Comparison of ENCODE assay signal across 11 cellular contexts in the genomic region with DNA sequence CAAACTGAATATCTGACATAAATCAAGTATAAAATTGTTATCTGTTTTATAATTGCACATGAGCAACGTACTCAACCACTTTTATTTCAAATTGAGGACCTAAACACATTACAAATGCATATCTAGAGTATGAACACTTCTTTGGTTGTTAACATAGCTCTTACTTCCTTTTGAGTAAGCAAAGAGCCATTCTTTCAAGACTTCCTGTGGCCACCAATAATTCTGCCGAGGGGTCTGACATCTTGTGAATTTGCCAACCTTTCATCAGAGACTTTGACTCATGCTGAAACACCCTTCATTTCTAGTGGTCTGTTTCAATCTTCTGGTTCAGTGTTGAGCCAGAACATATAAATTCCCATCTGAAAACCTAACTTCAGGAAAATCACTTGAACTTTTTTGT. TPM values are rescaled to one million over a fixed set of nuclear protein-coding genes. Genes with fewer than 3 reads are reported as not detected.
DNase-seq lines count a peak whose midpoint lies in the region; ATAC-seq and TF ChIP-seq lines count a peak whose summit lies in the region.
"Had no signal": no experiment of that assay in that cellular context is flagged by ENCODE, and none has a peak within 500 bp of the region (broad histone marks: within the 10 kb centered on the region; RNA-seq: fewer than 3 reads in every experiment).

No MANE protein-coding gene starts in this region.

- intact Hi-C loops in activated CD4-positive, alpha-beta T cell treated with anti-CD3 and anti-CD28 coated beads for 36 hours (cut with DNase I, micrococcal nuclease) = no loop called here

- no peak overlapping the region for H3K27ac Mint-ChIP-seq in activated CD4-positive, alpha-beta T cell treated with anti-CD3 and anti-CD28 coated beads for 36 hours
- H3K27ac Mint-ChIP-seq: activated naive CD4-positive, alpha-beta T cell treated with anti-CD3 and anti-CD28 coated beads, Interleukin-2, amount 10 ng/mL, durations not matched to agents 7 days and 5 days; T-helper 2 cell treated with Interferon-gamma antibody and Interleukin-4, amounts not matched to agents 5 μg/mL and 100 μg/mL, for 36 hours had no signal

- no peaks in the 10 kb centered on the region for H3K27me3 Mint-ChIP-seq in activated CD4-positive, alpha-beta T cell treated with anti-CD3 and anti-CD28 coated beads for 36 hours
- H3K27me3 Mint-ChIP-seq: activated naive CD4-positive, alpha-beta T cell treated with anti-CD3 and anti-CD28 coated beads, Interleukin-2, amount 10 ng/mL, durations not matched to agents 7 days and 5 days had no signal

- ATAC-seq in GM21619 (IDR thresholded peaks at IDR 0.05; ENCODE audit: unreplicated experiment) = peak; percentile 51
- no peak for ATAC-seq in activated CD4-positive, alpha-beta T cell treated with anti-CD3 and anti-CD28 coated beads for 36 hours
- ATAC-seq in GM18867 (IDR thresholded peaks at IDR 0.05; ENCODE audit: unreplicated experiment) = no peak
- ATAC-seq in HG03521 (IDR thresholded peaks at IDR 0.05; ENCODE audit: unreplicated experiment) = no peak
- ATAC-seq in GM21526 (IDR thresholded peaks at IDR 0.05; ENCODE audit: low FRiP score, unreplicated experiment) = no peak

- DNase-seq in COLO829 (ENCODE audit: low spot score) (peak; percentile 73), NB4 (ENCODE audit: low read depth) (peak; percentile 60), foreskin fibroblast (peak; percentile 90 to 91)
- DNase-seq in activated CD4-positive, alpha-beta T cell treated with anti-CD3 and anti-CD28 coated beads for 36 hours = no peak
- DNase-seq: activated naive CD4-positive, alpha-beta T cell treated with anti-CD3 and anti-CD28 coated beads, Interleukin-2, amount 10 ng/mL, durations not matched to agents 7 days and 5 days; occipital lobe had no signal

- H3K36me3 Mint-ChIP-seq in activated CD4-positive, alpha-beta T cell treated with anti-CD3 and anti-CD28 coated beads for 36 hours (ENCODE audit: low read depth) = no peaks in the 10 kb centered on the region
- H3K36me3 Mint-ChIP-seq: activated naive CD4-positive, alpha-beta T cell treated with anti-CD3 and anti-CD28 coated beads, Interleukin-2, amount 10 ng/mL, durations not matched to agents 7 days and 5 days had no signal

- TF ChIP-seq CTCF in NB4 (IDR thresholded peaks at IDR 0.05; ENCODE audit: low read depth, low read length) (no peak), foreskin fibroblast (IDR thresholded peaks at IDR 0.05; ENCODE audit: low read depth, low read length) (no peak)

- CTCF ChIA-PET in activated CD4-positive, alpha-beta T cell treated with anti-CD3 and anti-CD28 coated beads for 36 hours (lab: Charles Lee) = interaction anchor here (0.8 kb wide), 1 partner anchor 65 kb away, joined by 3 read pairs; no protein-coding TSS in a partner anchor

- no peaks in the 10 kb centered on the region for H3K9me3 Mint-ChIP-seq in activated CD4-positive, alpha-beta T cell treated with anti-CD3 and anti-CD28 coated beads for 36 hours (ENCODE audit: low read depth)
- H3K9me3 Mint-ChIP-seq: activated naive CD4-positive, alpha-beta T cell treated with anti-CD3 and anti-CD28 coated beads, Interleukin-2, amount 10 ng/mL, durations not matched to agents 7 days and 5 days; T-helper 2 cell treated with Interferon-gamma antibody and Interleukin-4, amounts not matched to agents 5 μg/mL and 100 μg/mL, for 36 hours had no signal

- H3K4me3 ChIP-seq in NB4 (ENCODE audit: low read depth, low read length) (no peak overlapping the region), foreskin fibroblast (ENCODE audit: low read depth in 1 of 2, low read length in 2 of 2) (no peak overlapping the region)

- no peak for TF ChIP-seq POLR2A in NB4 (IDR thresholded peaks at IDR 0.05; ENCODE audit: extremely low read depth, insufficient read length)

- POLR2A ChIA-PET in activated CD4-positive, alpha-beta T cell treated with anti-CD3 and anti-CD28 coated beads for 36 hours (lab: Charles Lee) = no interaction called here

- H3K4me3 Mint-ChIP-seq in activated CD4-positive, alpha-beta T cell treated with anti-CD3 and anti-CD28 coated beads for 36 hours = no peak overlapping the region
- H3K4me3 Mint-ChIP-seq: activated naive CD4-positive, alpha-beta T cell treated with anti-CD3 and anti-CD28 coated beads, Interleukin-2, amount 10 ng/mL, durations not matched to agents 7 days and 5 days; T-helper 2 cell treated with Interferon-gamma antibody and Interleukin-4, amounts not matched to agents 5 μg/mL and 100 μg/mL, for 36 hours had no signal

- H3K4me1 Mint-ChIP-seq in activated CD4-positive, alpha-beta T cell treated with anti-CD3 and anti-CD28 coated beads for 36 hours = no peaks in the 10 kb centered on the region
- H3K4me1 Mint-ChIP-seq: activated naive CD4-positive, alpha-beta T cell treated with anti-CD3 and anti-CD28 coated beads, Interleukin-2, amount 10 ng/mL, durations not matched to agents 7 days and 5 days had no signal

RNA-seq across cellular contexts. Expression of a gene that starts 59.4 kb away (rescaled TPM):
- total RNA-seq in activated CD4-positive, alpha-beta T cell treated with anti-CD3 and anti-CD28 coated beads for 36 hours = under 1 TPM; 0.80 to 0.84 TPM
